Comparison of ENCODE assay signal across 22 cellular contexts in genomic region chr3:100902572-100902971, GRCh38.
DNase-seq lines count a peak whose midpoint lies in the region; ATAC-seq, FAIRE-seq and TF ChIP-seq lines count a peak whose summit lies in the region.
"Had no signal": no experiment of that assay in that cellular context is flagged by ENCODE, and none has a peak within 500 bp of the region (broad histone marks: within the 10 kb centered on the region; RNA-seq: fewer than 3 reads in every experiment).

No MANE protein-coding gene starts in this region.

- H3K9me3 Mint-ChIP-seq in osteocyte (ENCODE audit: unreplicated experiment) (no peaks in the 10 kb centered on the region), chondrocyte (ENCODE audit: low read depth) (peaks cover 3% of the 10 kb centered on the region)

- FAIRE-seq in HTR-8/SVneo (lab: Jason Lieb, UNC) (no peak), bronchial epithelial cell (lab: Jason Lieb, UNC) (no peak)

- intact Hi-C loops in testis (cut with DNase I; ENCODE audit: low total_unique reads), result no loop called here

- TF ChIP-seq POLR2A in testis (IDR thresholded peaks at IDR 0.05), result no peak

- 88 to 89% methylated on average over 5 of the region's 5 CpGs for WGBS in testis, 2 donors

- ATAC-seq in HG03439 (IDR thresholded peaks at IDR 0.05; ENCODE audit: unreplicated experiment) (no peak), GM18868 (IDR thresholded peaks at IDR 0.05; ENCODE audit: unreplicated experiment) (no peak)
- ATAC-seq: activated CD4-positive, alpha-beta T cell treated with anti-CD3 and anti-CD28 coated beads for 36 hours had no signal

- H3K4me3 ChIP-seq in bronchial epithelial cell (ENCODE audit: low read depth, low read length) (no peak overlapping the region), testis (no peak overlapping the region)
- H3K4me3 ChIP-seq: ascending aorta, spleen had no signal

- no peaks in the 10 kb centered on the region for H3K9me3 ChIP-seq in testis
- H3K9me3 ChIP-seq: ascending aorta, spleen had no signal

- H3K4me3 Mint-ChIP-seq in osteocyte (ENCODE audit: unreplicated experiment), result no peak overlapping the region
- H3K4me3 Mint-ChIP-seq in chondrocyte (ENCODE audit: unreplicated experiment), result no peak overlapping the region
- H3K4me3 Mint-ChIP-seq: activated CD4-positive, alpha-beta T cell treated with anti-CD3 and anti-CD28 coated beads for 36 hours; nephron; T-helper 2 cell treated with Interferon-gamma antibody and Interleukin-4, amounts not matched to agents 5 μg/mL and 100 μg/mL, for 36 hours had no signal

- H3K4me1 ChIP-seq in testis, result no peaks in the 10 kb centered on the region
- H3K4me1 ChIP-seq: ascending aorta had no signal

- H3K4me1 Mint-ChIP-seq in osteocyte (ENCODE audit: unreplicated experiment) (peaks cover 44% of the 10 kb centered on the region), chondrocyte (ENCODE audit: low read depth) (peaks cover 24% of the 10 kb centered on the region)
- H3K4me1 Mint-ChIP-seq: nephron had no signal

- DNase-seq in Daoy (ENCODE audit: low read depth) (peak; percentile 66), HTR-8/SVneo (ENCODE audit: insufficient read length, low spot score) (peak; percentile 23), bronchial epithelial cell (ENCODE audit: low read depth) (peak; percentile 13), osteocyte (ENCODE audit: extremely low spot score, unreplicated experiment) (no peak), chondrocyte (ENCODE audit: low spot score) (no peak), testis (no peak)
- DNase-seq: activated CD4-positive, alpha-beta T cell treated with anti-CD3 and anti-CD28 coated beads for 36 hours; activated gamma-delta T cell treated with Interleukin-2 at 50 U/mL for 16 hours; dermis blood vessel endothelial cell; hypothalamus; Kasumi-1; mesendoderm; NCI-H1417; NCI-H526 treated with DMSO at 0.1 percent for 48 hours; spleen had no signal

- H3K27me3 ChIP-seq in bronchial epithelial cell (ENCODE audit: control insufficient read depth, insufficient read depth, low read length), result no peaks in the 10 kb centered on the region
- no peaks in the 10 kb centered on the region for H3K27me3 ChIP-seq in testis
- H3K27me3 ChIP-seq: ascending aorta, spleen had no signal

- H3K36me3 Mint-ChIP-seq in osteocyte (ENCODE audit: unreplicated experiment) (peaks cover 4% of the 10 kb centered on the region), chondrocyte (ENCODE audit: low read depth) (no peaks in the 10 kb centered on the region)

- TF ChIP-seq CTCF in bronchial epithelial cell (IDR thresholded peaks at IDR 0.05; ENCODE audit: insufficient read depth, low read length, severe bottlenecking) (no peak), osteocyte (IDR thresholded peaks at IDR 0.05) (no peak), chondrocyte (IDR thresholded peaks at IDR 0.05) (no peak), testis (IDR thresholded peaks at IDR 0.05) (no peak)

- H3K27me3 Mint-ChIP-seq in osteocyte (ENCODE audit: unreplicated experiment) (no peaks in the 10 kb centered on the region), chondrocyte (ENCODE audit: low read depth) (no peaks in the 10 kb centered on the region)
- H3K27me3 Mint-ChIP-seq: activated CD4-positive, alpha-beta T cell treated with anti-CD3 and anti-CD28 coated beads for 36 hours; progenitor cell of endocrine pancreas had no signal

- peak overlapping the region; percentile 61 for H3K27ac Mint-ChIP-seq in osteocyte (ENCODE audit: unreplicated experiment)
- no peak overlapping the region for H3K27ac Mint-ChIP-seq in chondrocyte (ENCODE audit: unreplicated experiment)
- H3K27ac Mint-ChIP-seq: activated CD4-positive, alpha-beta T cell treated with anti-CD3 and anti-CD28 coated beads for 36 hours; nephron; progenitor cell of endocrine pancreas; T-helper 2 cell treated with Interferon-gamma antibody and Interleukin-4, amounts not matched to agents 5 μg/mL and 100 μg/mL, for 36 hours had no signal

- no peaks in the 10 kb centered on the region for H3K36me3 ChIP-seq in bronchial epithelial cell (ENCODE audit: control insufficient read depth, insufficient read depth, low read length)
- H3K36me3 ChIP-seq in testis (ENCODE audit: low read depth, missing control alignments), result no peaks in the 10 kb centered on the region
- H3K36me3 ChIP-seq: ascending aorta, spleen had no signal

- no peak overlapping the region for H3K27ac ChIP-seq in testis
- H3K27ac ChIP-seq: ascending aorta, C4-2B, spleen had no signal

Comparison
In these comparisons a context has a peak if more than half of its experiments do, and no peak if none do; other contexts are left out.
1. DNase-seq: peak in Daoy (single experiment), HTR-8/SVneo (single experiment) and bronchial epithelial cell (single experiment); none in osteocyte (single experiment), chondrocyte (single experiment) and testis (single experiment).